In genomic region chr14:59195898-59196297, GRCh38 we compare ENCODE assay signal across 18 cellular contexts.
"Had no signal": no experiment of that assay in that cellular context is flagged by ENCODE, and none has a peak within 500 bp of the region (broad histone marks: within the 10 kb centered on the region; RNA-seq: fewer than 3 reads in every experiment).

No MANE protein-coding gene starts in this region.

- H3K27ac ChIP-seq: epithelial cell of prostate, suprapubic skin had no signal

- H3K36me3 ChIP-seq: suprapubic skin had no signal

- H3K4me3 ChIP-seq: suprapubic skin had no signal

- H3K9me3 ChIP-seq: suprapubic skin had no signal

- DNase-seq: activated CD4-positive, alpha-beta memory T cell treated with anti-CD3 and anti-CD28 coated beads, Interleukin-2, amount 10 ng/mL, durations not matched to agents 7 days and 5 days; activated CD4-positive, alpha-beta T cell treated with anti-CD3 and anti-CD28 coated beads for 48 hours; activated CD4-positive, CD25-positive, alpha-beta regulatory T cell; activated CD8-positive, alpha-beta memory T cell treated with anti-CD3 and anti-CD28 coated beads, Interleukin-2, amount 10 ng/mL, durations not matched to agents 7 days and 5 days; activated naive CD4-positive, alpha-beta T cell; activated T-cell treated with anti-CD3 and anti-CD28 coated beads, Interleukin-2, amount 50 U/mL, for 1 hour; central memory CD4-positive, alpha-beta T cell; endodermal cell; foreskin melanocyte; stimulated activated CD4-positive, alpha-beta T cell treated with anti-CD3 and anti-CD28 coated beads, Interleukin-12 subunit alpha, Interleukin-12 subunit beta, amount 100 ng/mL, for 4 hours; stimulated activated CD4-positive, alpha-beta T cell treated with anti-CD3 and anti-CD28 coated beads, Interleukin-1b, Interleukin-23, amount 100 ng/mL, for 48 hours; stimulated activated naive CD4-positive, alpha-beta T cell treated with Interleukin-2 at 50 U/mL for 16 hours; SW 1271; T-helper 2 cell; trophoblast cell had no signal

- H3K27me3 ChIP-seq: suprapubic skin had no signal

- ATAC-seq: activated CD8-positive, alpha-beta memory T cell treated with anti-CD3 and anti-CD28 coated beads, Interleukin-2, amount 10 ng/mL, durations not matched to agents 7 days and 5 days; activated T-helper 17 cell treated with anti-CD3 and anti-CD28 coated beads, Interleukin-2, amount 50 U/mL, for 72 hours had no signal
